In the genomic region with DNA sequence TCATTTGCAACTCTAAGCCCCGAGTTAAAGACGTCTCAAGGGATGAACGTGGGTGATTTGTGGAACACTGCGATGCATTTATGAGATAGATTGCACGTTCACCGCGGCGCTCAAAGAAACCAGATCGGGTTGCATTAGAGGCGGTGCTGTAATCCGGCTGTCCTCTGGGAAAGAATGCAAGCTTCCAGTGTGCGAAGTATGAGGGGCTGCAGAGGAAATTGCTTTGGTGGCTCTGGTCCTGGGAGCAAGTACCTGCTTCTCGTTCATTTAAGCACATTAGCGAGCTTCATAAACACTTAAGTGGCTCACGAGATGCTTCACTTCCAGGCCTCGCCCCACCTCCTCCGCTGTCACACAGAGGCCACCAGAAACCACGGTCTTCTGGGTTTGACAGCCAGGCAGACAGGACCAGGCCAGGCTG, we compare ENCODE assay signal across 18 cellular contexts.
DNase-seq lines count a peak whose midpoint lies in the region; TF ChIP-seq lines count a peak whose summit lies in the region.
"Had no signal": no experiment of that assay in that cellular context is flagged by ENCODE, and none has a peak within 500 bp of the region (broad histone marks: within the 10 kb centered on the region; RNA-seq: fewer than 3 reads in every experiment).

No MANE protein-coding gene starts in this region.

- no peaks in the 10 kb centered on the region for H3K79me2 ChIP-seq in trophoblast cell (ENCODE audit: control insufficient read depth, insufficient read depth, low read length, poor library complexity)

- no peak overlapping the region for H4K91ac ChIP-seq in trophoblast cell (ENCODE audit: low read depth, low read length)

- no peak for TF ChIP-seq POLR2A in sigmoid colon (IDR thresholded peaks at IDR 0.05)

- no peak for TF ChIP-seq EP300 in sigmoid colon (IDR thresholded peaks at IDR 0.05)

- no peak overlapping the region for H2AFZ ChIP-seq in trophoblast cell (ENCODE audit: insufficient read depth, low read length, poor library complexity)

- peaks cover 59% of the 10 kb centered on the region for H3K4me1 Mint-ChIP-seq in endodermal cell
- no peaks in the 10 kb centered on the region for H3K4me1 Mint-ChIP-seq in activated T-helper 2 cell treated with anti-CD3 and anti-CD28 coated beads, Interferon-gamma antibody, Interleukin-2, Interleukin-4, amounts not matched to agents 10 μg/mL and 5 μg/mL and 100 μg/mL, durations not matched to agents 14 hours and 24 hours and 36 hours (ENCODE audit: low read depth)
- H3K4me1 Mint-ChIP-seq: activated naive CD4-positive, alpha-beta T cell treated with anti-CD3 and anti-CD28 coated beads, Interleukin-2, amount 10 ng/mL, durations not matched to agents 7 days and 5 days; B cell had no signal

- H3K4me2 ChIP-seq in trophoblast cell (ENCODE audit: low read length) = peak overlapping the region; percentile 18

- H3K14ac ChIP-seq in trophoblast cell (ENCODE audit: low read length) = no peak overlapping the region

- no peak overlapping the region for H3K23ac ChIP-seq in trophoblast cell (ENCODE audit: low read length)

- no peaks in the 10 kb centered on the region for H3K36me3 ChIP-seq in endodermal cell (ENCODE audit: control insufficient read depth, insufficient read depth, low read length)
- H3K36me3 ChIP-seq in trophoblast cell (ENCODE audit: control insufficient read depth in 1 of 2, insufficient read depth in 2 of 2, low read length in 2 of 2) = no peaks in the 10 kb centered on the region
- H3K36me3 ChIP-seq in sigmoid colon = no peaks in the 10 kb centered on the region
- H3K36me3 ChIP-seq: right atrium auricular region, stomach had no signal

- no peak overlapping the region for H3K4ac ChIP-seq in trophoblast cell (ENCODE audit: low read depth, low read length)

- H3K27ac Mint-ChIP-seq in endodermal cell = no peak overlapping the region
- no peak overlapping the region for H3K27ac Mint-ChIP-seq in activated T-helper 2 cell treated with anti-CD3 and anti-CD28 coated beads, Interferon-gamma antibody, Interleukin-2, Interleukin-4, amounts not matched to agents 10 μg/mL and 5 μg/mL and 100 μg/mL, durations not matched to agents 14 hours and 24 hours and 36 hours
- H3K27ac Mint-ChIP-seq: activated naive CD4-positive, alpha-beta T cell treated with anti-CD3 and anti-CD28 coated beads, Interleukin-2, amount 10 ng/mL, durations not matched to agents 7 days and 5 days; B cell; nephron had no signal

- peak overlapping the region; percentile 100 for H3K27ac ChIP-seq in endodermal cell (ENCODE audit: low read depth, low read length)
- H3K27ac ChIP-seq in trophoblast cell (ENCODE audit: low read depth, low read length) = no peak overlapping the region
- H3K27ac ChIP-seq in sigmoid colon = no peak overlapping the region
- H3K27ac ChIP-seq: foreskin keratinocyte, right atrium auricular region, stomach had no signal

- no peaks in the 10 kb centered on the region for H3K27me3 ChIP-seq in endodermal cell (ENCODE audit: control insufficient read depth, insufficient read depth, low read length, poor library complexity, severe bottlenecking)
- H3K27me3 ChIP-seq in trophoblast cell (ENCODE audit: insufficient read depth, low read length) = no peaks in the 10 kb centered on the region
- peaks cover 0 to 46% (median 0%) of the 10 kb centered on the region in 3 donors for H3K27me3 ChIP-seq in sigmoid colon
- H3K27me3 ChIP-seq: foreskin keratinocyte, right atrium auricular region had no signal

- no peaks in the 10 kb centered on the region for H3K9me3 ChIP-seq in endodermal cell (ENCODE audit: control insufficient read depth, low read length)
- H3K9me3 ChIP-seq in trophoblast cell (ENCODE audit: insufficient read depth, low read depth, low read length) = peaks cover 6% of the 10 kb centered on the region
- H3K9me3 ChIP-seq in sigmoid colon = no peaks in the 10 kb centered on the region
- H3K9me3 ChIP-seq: right atrium auricular region, stomach had no signal

- H3K9ac ChIP-seq in endodermal cell (ENCODE audit: extremely low read depth, low read length, poor library complexity, severe bottlenecking) (no peak overlapping the region), trophoblast cell (ENCODE audit: low read length) (no peak overlapping the region)

- H2AK5ac ChIP-seq in trophoblast cell (ENCODE audit: low read length) = no peak overlapping the region

- no peak overlapping the region for H3K4me3 Mint-ChIP-seq in endodermal cell
- H3K4me3 Mint-ChIP-seq in activated T-helper 2 cell treated with anti-CD3 and anti-CD28 coated beads, Interferon-gamma antibody, Interleukin-2, Interleukin-4, amounts not matched to agents 10 μg/mL and 5 μg/mL and 100 μg/mL, durations not matched to agents 14 hours and 24 hours and 36 hours (ENCODE audit: low read depth) = no peak overlapping the region
- H3K4me3 Mint-ChIP-seq: activated naive CD4-positive, alpha-beta T cell treated with anti-CD3 and anti-CD28 coated beads, Interleukin-2, amount 10 ng/mL, durations not matched to agents 7 days and 5 days; B cell; nephron had no signal

- H2BK120ac ChIP-seq in trophoblast cell (ENCODE audit: insufficient read depth, low read length, poor library complexity) = no peak overlapping the region

- no peak overlapping the region for H3K4me3 ChIP-seq in endodermal cell (ENCODE audit: low read length)
- no peak overlapping the region for H3K4me3 ChIP-seq in trophoblast cell (ENCODE audit: low read depth, low read length)
- no peak overlapping the region for H3K4me3 ChIP-seq in sigmoid colon
- H3K4me3 ChIP-seq: right atrium auricular region, stomach had no signal

- H2BK5ac ChIP-seq in trophoblast cell (ENCODE audit: low read depth, low read length, poor library complexity) = no peak overlapping the region

- peaks cover 20% of the 10 kb centered on the region for H3K4me1 ChIP-seq in endodermal cell (ENCODE audit: control insufficient read depth, insufficient read depth, low read length)
- peaks cover 15 to 33% of the 10 kb centered on the region in 2 experiments for H3K4me1 ChIP-seq in trophoblast cell (ENCODE audit: control insufficient read depth in 1 of 2, insufficient read depth in 2 of 2, low read length in 2 of 2)
- peaks cover 0 to 15% (median 8%) of the 10 kb centered on the region in 4 donors for H3K4me1 ChIP-seq in sigmoid colon
- H3K4me1 ChIP-seq: stomach had no signal

- no peak overlapping the region for H4K12ac ChIP-seq in trophoblast cell (ENCODE audit: low read depth, low read length)

- no peak overlapping the region for H3K18ac ChIP-seq in trophoblast cell (ENCODE audit: low read length)

- intact Hi-C loops in sigmoid colon (cut with DNase I) = no loop called here
- intact Hi-C loops in activated T-helper 2 cell treated with anti-CD3 and anti-CD28 coated beads, Interferon-gamma antibody, Interleukin-2, Interleukin-4, amounts not matched to agents 10 μg/mL and 5 μg/mL and 100 μg/mL, durations not matched to agents 14 hours and 24 hours and 36 hours (cut with micrococcal nuclease) = no loop called here

- DNase-seq in EH (ENCODE audit: low read depth) (peak; percentile 7), NCI-H128 (lab: John Stamatoyannopoulos, UW; ENCODE audit: unreplicated experiment) (peak; percentile 30), endodermal cell (no peak), trophoblast cell (no peak), sigmoid colon (no peak)
- DNase-seq in activated CD4-positive, CD25-positive, alpha-beta regulatory T cell treated with anti-CD3 and anti-CD28 coated beads, Interleukin-2, amount 50 U/mL, for 72 hours = no peak
- DNase-seq in activated T-helper 2 cell treated with anti-CD3 and anti-CD28 coated beads, Interferon-gamma antibody, Interleukin-2, Interleukin-4, amounts not matched to agents 10 μg/mL and 5 μg/mL and 100 μg/mL, durations not matched to agents 14 hours and 24 hours and 36 hours (ENCODE audit: low spot score) = no peak
- DNase-seq: activated CD4-positive, alpha-beta T cell treated with anti-CD3 and anti-CD28 coated beads, Interleukin-2, amount 50 U/mL, for 48 hours; activated naive CD4-positive, alpha-beta T cell treated with anti-CD3 and anti-CD28 coated beads, Interleukin-2, amount 10 ng/mL, durations not matched to agents 7 days and 5 days; aorta; Calu3; foreskin keratinocyte; kidney glomerular epithelial cell; NCI-H1105 treated with DMSO at 0.1 percent for 48 hours; stomach had no signal

- no peak for TF ChIP-seq CTCF in endodermal cell (conservative IDR thresholded peaks at IDR 0.05)
- TF ChIP-seq CTCF in sigmoid colon (IDR thresholded peaks at IDR 0.05) = no peak

- H2BK12ac ChIP-seq in trophoblast cell (ENCODE audit: low read length) = no peak overlapping the region

- no peaks in the 10 kb centered on the region for H3K9me3 Mint-ChIP-seq in endodermal cell
- no peaks in the 10 kb centered on the region for H3K9me3 Mint-ChIP-seq in activated T-helper 2 cell treated with anti-CD3 and anti-CD28 coated beads, Interferon-gamma antibody, Interleukin-2, Interleukin-4, amounts not matched to agents 10 μg/mL and 5 μg/mL and 100 μg/mL, durations not matched to agents 14 hours and 24 hours and 36 hours
- H3K9me3 Mint-ChIP-seq: nephron had no signal

- H3K79me1 ChIP-seq in trophoblast cell (ENCODE audit: low read length) = no peaks in the 10 kb centered on the region

- H3K27me3 Mint-ChIP-seq in endodermal cell (ENCODE audit: insufficient read depth) = no peaks in the 10 kb centered on the region
- H3K27me3 Mint-ChIP-seq in activated T-helper 2 cell treated with anti-CD3 and anti-CD28 coated beads, Interferon-gamma antibody, Interleukin-2, Interleukin-4, amounts not matched to agents 10 μg/mL and 5 μg/mL and 100 μg/mL, durations not matched to agents 14 hours and 24 hours and 36 hours (ENCODE audit: low read depth) = no peaks in the 10 kb centered on the region
- H3K27me3 Mint-ChIP-seq: activated naive CD4-positive, alpha-beta T cell treated with anti-CD3 and anti-CD28 coated beads, Interleukin-2, amount 10 ng/mL, durations not matched to agents 7 days and 5 days; B cell had no signal

- 71 to 79% methylated on average over 17 to 18 of the region's 18 CpGs for WGBS in endodermal cell (ENCODE audit: insufficient coverage in 1 of 2, insufficient read length in 1 of 2), 2 experiments
- WGBS in trophoblast cell (ENCODE audit: extremely low coverage, insufficient coverage, insufficient read length) = no CpG with 5 or more reads among the region's 18 CpGs
- WGBS in sigmoid colon, 2 donors = 39 to 63% methylated on average over 18 of the region's 18 CpGs

- H4K8ac ChIP-seq in trophoblast cell (ENCODE audit: low read depth, low read length) = no peak overlapping the region

- no peaks in the 10 kb centered on the region for H3K36me3 Mint-ChIP-seq in endodermal cell (ENCODE audit: low read depth)
- no peaks in the 10 kb centered on the region for H3K36me3 Mint-ChIP-seq in activated T-helper 2 cell treated with anti-CD3 and anti-CD28 coated beads, Interferon-gamma antibody, Interleukin-2, Interleukin-4, amounts not matched to agents 10 μg/mL and 5 μg/mL and 100 μg/mL, durations not matched to agents 14 hours and 24 hours and 36 hours (ENCODE audit: low read depth)
- H3K36me3 Mint-ChIP-seq: activated naive CD4-positive, alpha-beta T cell treated with anti-CD3 and anti-CD28 coated beads, Interleukin-2, amount 10 ng/mL, durations not matched to agents 7 days and 5 days had no signal

Comparison
In these comparisons a context has a peak if more than half of its experiments do, and no peak if none do; other contexts are left out.
1. DNase-seq: peak in EH (single experiment) and NCI-H128 (single experiment); none in endodermal cell (single experiment), trophoblast cell (0 of 2), activated CD4-positive, CD25-positive, alpha-beta regulatory T cell treated with anti-CD3 and anti-CD28 coated beads, Interleukin-2, amount 50 U/mL, for 72 hours (single experiment), sigmoid colon (single experiment) and activated T-helper 2 cell treated with anti-CD3 and anti-CD28 coated beads, Interferon-gamma antibody, Interleukin-2, Interleukin-4, amounts not matched to agents 10 μg/mL and 5 μg/mL and 100 μg/mL, durations not matched to agents 14 hours and 24 hours and 36 hours (single experiment).